In the genomic region with DNA sequence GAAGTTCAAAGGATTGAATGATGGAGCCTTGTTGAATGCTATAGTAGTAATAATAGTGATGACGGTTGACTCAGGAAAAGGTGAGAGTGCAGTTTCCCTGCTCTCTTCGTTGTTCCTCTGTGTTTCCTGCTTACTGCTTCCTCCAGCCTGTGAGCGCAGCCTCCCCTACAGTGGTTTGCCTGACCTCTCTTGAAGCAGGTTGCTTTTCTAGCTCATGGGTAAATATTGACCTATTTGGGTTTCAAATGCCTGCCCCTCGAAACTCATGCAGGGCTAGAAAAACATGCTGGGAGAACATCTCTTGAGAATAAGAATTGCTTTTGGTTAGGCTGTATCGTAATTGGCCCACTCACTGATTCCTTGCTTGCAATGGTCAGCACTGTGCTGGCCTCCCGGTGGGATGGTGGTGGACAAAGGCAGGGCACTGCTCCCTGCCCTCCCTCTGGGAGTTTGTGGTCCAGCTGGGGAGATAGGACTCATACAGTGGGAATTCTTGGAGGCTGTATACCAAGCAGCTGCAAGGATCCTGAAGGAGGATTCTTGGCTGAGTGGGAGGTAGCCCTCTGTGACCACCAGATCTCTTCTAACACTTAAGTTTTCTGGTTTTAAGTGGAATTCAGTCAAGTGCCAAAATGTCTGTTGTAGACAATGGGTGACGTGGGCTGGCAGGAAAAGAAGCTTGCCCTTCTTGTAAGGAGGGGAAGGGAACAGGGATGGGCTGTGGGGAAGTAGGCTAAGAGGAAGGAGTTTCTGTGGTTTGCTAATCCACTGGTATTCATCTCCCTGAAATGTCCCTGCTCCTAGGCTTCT, we compare ENCODE assay signal across 8 cellular contexts. TPM values are rescaled to one million over a fixed set of nuclear protein-coding genes. Genes with fewer than 3 reads are reported as not detected.
DNase-seq lines count a peak whose midpoint lies in the region; TF ChIP-seq lines count a peak whose summit lies in the region.

No MANE protein-coding gene starts in this region.

- H3K4me3 ChIP-seq in stomach smooth muscle (ENCODE audit: low read length in 2 of 2) (no peak overlapping the region), PC-9 (no peak overlapping the region)

- DNase-seq in HFFc6 (peak; percentile 72), hepatic stellate cell (ENCODE audit: low spot score) (peak; percentile 92), NCI-H128 (lab: John Stamatoyannopoulos, UW; ENCODE audit: unreplicated experiment) (no peak), mucosa of gallbladder (ENCODE audit: low spot score) (no peak), PC-9 (no peak)
- DNase-seq in stimulated activated CD4-positive, alpha-beta T cell treated with anti-CD3 and anti-CD28 coated beads, Interleukin-4, amount 100 ng/mL, for 1 hour = no peak

- no peak overlapping the region for H3K9ac ChIP-seq in stomach smooth muscle (ENCODE audit: low read length in 2 of 2)

- H3K9me3 Mint-ChIP-seq in HFFc6 = no peaks in the 10 kb centered on the region

- peaks cover 58% of the 10 kb centered on the region for H3K4me1 Mint-ChIP-seq in HFFc6 (ENCODE audit: low read depth)

- CTCF ChIA-PET in PC-9 (lab: Charles Lee) = no interaction called here

- H3K9me2 ChIP-seq in PC-9 (ENCODE audit: insufficient read depth) = no peaks in the 10 kb centered on the region

- H3K4me2 ChIP-seq in PC-9 = no peak overlapping the region

- H3K27ac ChIP-seq in VCaP = 0 out of 2 replicates have a peak overlapping the region, but pooled peaks have one; percentile 2
- H3K27ac ChIP-seq in stomach smooth muscle (ENCODE audit: low read length) = peak overlapping the region; percentile 37
- H3K27ac ChIP-seq in PC-9 = no peak overlapping the region

- H2AFZ ChIP-seq in PC-9 = no peak overlapping the region

- H3K79me2 ChIP-seq in PC-9 (ENCODE audit: low read depth) = peaks cover 8% of the 10 kb centered on the region; the same call in 1 of the 2 replicates

- H3K9me3 ChIP-seq in stomach smooth muscle (ENCODE audit: control insufficient read depth in 2 of 2, low read length in 2 of 2) (no peaks in the 10 kb centered on the region), PC-9 (ENCODE audit: insufficient read depth, low read depth) (no peaks in the 10 kb centered on the region)

- POLR2A ChIA-PET in PC-9 (lab: Charles Lee; ENCODE audit: unreplicated experiment) = no interaction called here

- no peaks in the 10 kb centered on the region for H3K27me3 ChIP-seq in stomach smooth muscle (ENCODE audit: control insufficient read depth in 1 of 2, insufficient read depth in 2 of 2, low read length in 2 of 2)
- no peaks in the 10 kb centered on the region for H3K27me3 ChIP-seq in PC-9 (ENCODE audit: insufficient read depth, low read depth)

- H3K4me1 ChIP-seq in stomach smooth muscle (ENCODE audit: control insufficient read depth, insufficient read depth, low read length) (peaks cover 43% of the 10 kb centered on the region), PC-9 (replicated peaks; ENCODE audit: insufficient read depth) (peaks cover 28% of the 10 kb centered on the region)

- peak overlapping the region; percentile 44 for H3K4me3 Mint-ChIP-seq in HFFc6

- H3K27me3 Mint-ChIP-seq in HFFc6 (ENCODE audit: insufficient read depth) = no peaks in the 10 kb centered on the region; the same call in 1 of the 2 replicates

- TF ChIP-seq CTCF in HFFc6 (IDR thresholded peaks at IDR 0.05) (no peak), VCaP (conservative IDR thresholded peaks at IDR 0.05) (no peak), PC-9 (conservative IDR thresholded peaks at IDR 0.05) (no peak)

- H3K36me3 Mint-ChIP-seq in HFFc6 (ENCODE audit: low read depth) = peaks cover 4% of the 10 kb centered on the region; the same call in 1 of the 2 replicates

- H3F3A ChIP-seq in PC-9 (ENCODE audit: insufficient read depth, low read depth) = peaks cover 23% of the 10 kb centered on the region

- intact Hi-C loops in PC-9 (cut with micrococcal nuclease; ENCODE audit: unreplicated experiment) = no loop called here

- no peaks in the 10 kb centered on the region for H4K20me1 ChIP-seq in PC-9 (ENCODE audit: insufficient read depth)

- H3K27ac Mint-ChIP-seq in HFFc6 = peak overlapping the region; percentile 86

- no TSS peak for BruUV-seq in PC-9 (replicated peaks; lab: Mats Ljungman, UMichigan)

- no peaks in the 10 kb centered on the region for H3K36me3 ChIP-seq in stomach smooth muscle (ENCODE audit: control insufficient read depth in 2 of 2, insufficient read depth in 2 of 2, low read length in 2 of 2)
- H3K36me3 ChIP-seq in PC-9 (ENCODE audit: low read depth) = no peaks in the 10 kb centered on the region

RNA-seq across cellular contexts. Expression of a gene that starts 5.4 kb away (rescaled TPM):
- 100 to 1,000 TPM; 121 to 160 (median 146) TPM for total RNA-seq in HFFc6 (2021; fragmentation: NEBNext Ultra II Directional; extraction: Animal tissue kit (Norgen Biotek cat#: 25700))
- 94.1 TPM for total RNA-seq in mucosa of gallbladder
- total RNA-seq in PC-9 (2021) = 93.9 and 96.7 TPM in 2 replicates

RNA-seq across cellular contexts. Expression of a gene that starts 6.0 kb away (rescaled TPM):
- total RNA-seq in HFFc6 (2021; fragmentation: NEBNext Ultra II Directional; extraction: Animal tissue kit (Norgen Biotek cat#: 25700)) = 10 to 100 TPM; 51.2 to 84.2 (median 71.4) TPM
- total RNA-seq in mucosa of gallbladder = 48.8 TPM
- total RNA-seq in PC-9 (2021) = 7.2 and 7.4 TPM in 2 replicates

RNA-seq across cellular contexts. Expression of a gene that starts 12.3 kb away (rescaled TPM):
- 10 to 100 TPM; 10.3 to 20.4 (median 12.7) TPM for total RNA-seq in HFFc6 (2021; fragmentation: NEBNext Ultra II Directional; extraction: Animal tissue kit (Norgen Biotek cat#: 25700))
- total RNA-seq in mucosa of gallbladder (31.9 TPM), PC-9 (2021) (5.3 and 5.9 TPM in 2 replicates)

RNA-seq across cellular contexts. Expression of a gene that starts 12.8 kb away (rescaled TPM):
- total RNA-seq in HFFc6 (2021; fragmentation: NEBNext Ultra II Directional; extraction: Animal tissue kit (Norgen Biotek cat#: 25700)) = under 1 TPM in 4 of 6 experiments, not detected in 2; 0.31 to 0.46 (median 0.35) TPM
- 178 TPM for total RNA-seq in mucosa of gallbladder
- 91.9 and 124 TPM in 2 replicates for total RNA-seq in PC-9 (2021)

RNA-seq across cellular contexts. Expression of a gene that starts 21.7 kb away (rescaled TPM):
- 10 to 100 TPM; 13.7 to 17.6 (median 16.0) TPM for total RNA-seq in HFFc6 (2021; fragmentation: NEBNext Ultra II Directional; extraction: Animal tissue kit (Norgen Biotek cat#: 25700))
- total RNA-seq in mucosa of gallbladder (47.8 TPM), PC-9 (2021) (46.0 and 48.6 TPM in 2 replicates)

Comparison
In these comparisons a context has a peak if more than half of its experiments do, and no peak if none do; other contexts are left out.
1. DNase-seq: peak in HFFc6 (single experiment) and hepatic stellate cell (single experiment); none in NCI-H128 (single experiment), stimulated activated CD4-positive, alpha-beta T cell treated with anti-CD3 and anti-CD28 coated beads, Interleukin-4, amount 100 ng/mL, for 1 hour (single experiment), mucosa of gallbladder (single experiment) and PC-9 (0 of 2).